14 cellular contexts compared by ENCODE assay signal in genomic region chr16:57892447-57893096, GRCh38.
DNase-seq lines count a peak whose midpoint lies in the region; ATAC-seq, FAIRE-seq and TF ChIP-seq lines count a peak whose summit lies in the region.
"Had no signal": no experiment of that assay in that cellular context is flagged by ENCODE, and none has a peak within 500 bp of the region (broad histone marks: within the 10 kb centered on the region; RNA-seq: fewer than 3 reads in every experiment).

No MANE protein-coding gene starts in this region.

- H3K79me2 ChIP-seq in ACC112 (ENCODE audit: control insufficient read depth, insufficient read depth, low read length, unreplicated experiment): no peaks in the 10 kb centered on the region
- H3K79me2 ChIP-seq: parathyroid adenoma had no signal

- DNase-seq in NCI-H82 treated with DMSO at 0.1 percent for 48 hours (lab: John Stamatoyannopoulos, UW; ENCODE audit: unreplicated experiment) (peak; percentile 17), bronchial epithelial cell (ENCODE audit: low read depth) (peak; percentile 49), lower lobe of right lung (peak; percentile 68), midbrain (lab: John Stamatoyannopoulos, UW) (no peak), frontal cortex (ENCODE audit: low spot score in 2 of 2) (no peak), amniotic stem cell (lab: John Stamatoyannopoulos, UW) (no peak)
- DNase-seq: activated CD8-positive, alpha-beta memory T cell treated with anti-CD3 and anti-CD28 coated beads for 24 hours; NCI-H510A; stimulated activated CD4-positive, alpha-beta T cell treated with anti-CD3 and anti-CD28 coated beads, Interleukin-4, amount 100 ng/mL, for 4 hours had no signal

- peak overlapping the region; percentile 46; the same call in 1 of the 2 replicates for H3K4me3 ChIP-seq in ACC112 (ENCODE audit: low read depth, low read length)
- no peak overlapping the region for H3K4me3 ChIP-seq in bronchial epithelial cell (ENCODE audit: low read depth, low read length)
- no peak overlapping the region for H3K4me3 ChIP-seq in lower lobe of right lung
- H3K4me3 ChIP-seq: SK-N-MC had no signal

- peak overlapping the region; percentile 95 for H3K27ac ChIP-seq in ACC112 (ENCODE audit: low read depth, low read length)
- peak overlapping the region; percentile 77 for H3K27ac ChIP-seq in lower lobe of right lung
- H3K27ac ChIP-seq: parathyroid adenoma, SK-N-MC had no signal

- intact Hi-C loops in lower lobe of right lung (cut with DNase I): no loop called here

- no peak for FAIRE-seq in bronchial epithelial cell (lab: Jason Lieb, UNC)
- no peak for FAIRE-seq in frontal cortex (lab: Jason Lieb, UNC)
- FAIRE-seq: keratinocyte had no signal

- H2AFZ ChIP-seq in ACC112 (ENCODE audit: low read length, unreplicated experiment): no peak overlapping the region
- H2AFZ ChIP-seq: parathyroid adenoma had no signal

- ATAC-seq in lower lobe of right lung (peak in 1 of 2 donors; percentile 11), GM21390 (IDR thresholded peaks at IDR 0.05; ENCODE audit: unreplicated experiment) (no peak)

- H3K4me1 ChIP-seq in ACC112 (ENCODE audit: control insufficient read depth, insufficient read depth, low read length, unreplicated experiment) (peaks cover 64% of the 10 kb centered on the region), lower lobe of right lung (peaks cover 45% of the 10 kb centered on the region)
- H3K4me1 ChIP-seq: parathyroid adenoma had no signal

- H3K9me3 ChIP-seq in lower lobe of right lung: no peaks in the 10 kb centered on the region

- no peaks in the 10 kb centered on the region for H3K27me3 ChIP-seq in ACC112 (ENCODE audit: insufficient read depth, low read length)
- H3K27me3 ChIP-seq in bronchial epithelial cell (ENCODE audit: control insufficient read depth, insufficient read depth, low read length): no peaks in the 10 kb centered on the region
- H3K27me3 ChIP-seq in lower lobe of right lung (ENCODE audit: low read depth): no peaks in the 10 kb centered on the region

- TF ChIP-seq CTCF in bronchial epithelial cell (IDR thresholded peaks at IDR 0.05; ENCODE audit: insufficient read depth, low read length, severe bottlenecking): no peak
- TF ChIP-seq CTCF in lower lobe of right lung (IDR thresholded peaks at IDR 0.05): no peak

- H3K36me3 ChIP-seq in ACC112 (ENCODE audit: insufficient read depth, low read length) (no peaks in the 10 kb centered on the region), bronchial epithelial cell (ENCODE audit: control insufficient read depth, insufficient read depth, low read length) (no peaks in the 10 kb centered on the region), lower lobe of right lung (no peaks in the 10 kb centered on the region)

Comparison
In these comparisons a context has a peak if more than half of its experiments do, and no peak if none do; other contexts are left out.
1. DNase-seq: peak in NCI-H82 treated with DMSO at 0.1 percent for 48 hours (single experiment), bronchial epithelial cell (single experiment) and lower lobe of right lung (single experiment); none in midbrain (single experiment), frontal cortex (0 of 2) and amniotic stem cell (single experiment).